31 cellular contexts compared by ENCODE assay signal in genomic region chr11:65017927-65018326, GRCh38. TPM values are rescaled to one million over a fixed set of nuclear protein-coding genes. Genes with fewer than 3 reads are reported as not detected.
"Had no signal": no experiment of that assay in that cellular context is flagged by ENCODE, and none has a peak within 500 bp of the region (broad histone marks: within the 10 kb centered on the region; RNA-seq: fewer than 3 reads in every experiment).

No MANE protein-coding gene starts in this region.

- H3K36me3 ChIP-seq: ovary had no signal

- H3K4me3 Mint-ChIP-seq: mesothelial cell of epicardium; natural killer cell; stimulated activated effector memory CD8-positive, alpha-beta T cell treated with anti-CD3 and anti-CD28 coated beads, Interleukin-12 subunit alpha, Interleukin-12 subunit beta, amount 100 ng/mL, for 72 hours; stimulated activated naive CD8-positive, alpha-beta T cell treated with anti-CD3 and anti-CD28 coated beads, Interleukin-15, Interleukin-2, amounts not matched to agents 100 ng/mL and 50 ng/mL, for 24 hours had no signal

- DNase-seq: islet precursor cell; left ventricle myocardium inferior; mesendoderm; naive B cell; natural killer cell; occipital lobe; ovary; stimulated activated CD4-positive, alpha-beta T cell treated with anti-CD3 and anti-CD28 coated beads, Interleukin-12 subunit alpha, Interleukin-12 subunit beta, amount 100 ng/mL, for 4 hours; stimulated activated CD4-positive, alpha-beta T cell treated with anti-CD3 and anti-CD28 coated beads, Interleukin-15, amount 100 ng/mL, for 24 hours; stimulated activated CD4-positive, alpha-beta T cell treated with anti-CD3 and anti-CD28 coated beads, Interleukin-2, amount 100 ng/mL, for 24 hours; stimulated activated CD4-positive, alpha-beta T cell treated with anti-CD3 and anti-CD28 coated beads, Interleukin-4, amount 100 ng/mL, for 1 hour; stimulated activated naive CD4-positive, alpha-beta T cell; tibial artery; trophoblast cell; upper lobe of right lung had no signal

- H3K27me3 ChIP-seq: heart left ventricle, hepatocyte, neutrophil, ovary, right atrium auricular region, suprapubic skin, tibial artery, upper lobe of right lung had no signal

- H3K4me3 ChIP-seq: heart left ventricle, hepatocyte, left ventricle myocardium inferior, lung, ovary, right atrium auricular region, skin epidermis, suprapubic skin, thoracic aorta, tibial artery, upper lobe of right lung had no signal

- FAIRE-seq: urothelium cell line had no signal

- ATAC-seq: heart left ventricle; natural killer cell; sciatic nerve; stimulated activated effector memory CD8-positive, alpha-beta T cell treated with anti-CD3 and anti-CD28 coated beads, Interleukin-12 subunit alpha, Interleukin-12 subunit beta, amount 100 ng/mL, for 72 hours; upper lobe of right lung had no signal

- H3K4me2 ChIP-seq: hepatocyte had no signal

- H3K9me3 ChIP-seq: heart left ventricle, left ventricle myocardium inferior, neutrophil, ovary, right atrium auricular region, suprapubic skin, thoracic aorta, tibial artery, upper lobe of right lung had no signal

- H3K9me3 Mint-ChIP-seq: mesothelial cell of epicardium; naive B cell; natural killer cell; stimulated activated effector memory CD8-positive, alpha-beta T cell treated with anti-CD3 and anti-CD28 coated beads, Interleukin-12 subunit alpha, Interleukin-12 subunit beta, amount 100 ng/mL, for 72 hours; stimulated activated naive CD8-positive, alpha-beta T cell treated with anti-CD3 and anti-CD28 coated beads, Interleukin-15, Interleukin-2, amounts not matched to agents 100 ng/mL and 50 ng/mL, for 24 hours had no signal

- H3K36me3 Mint-ChIP-seq: naive B cell, natural killer cell had no signal

- H3K27me3 Mint-ChIP-seq: naive B cell; progenitor cell of endocrine pancreas; stimulated activated naive CD8-positive, alpha-beta T cell treated with anti-CD3 and anti-CD28 coated beads, Interleukin-15, Interleukin-2, amounts not matched to agents 100 ng/mL and 50 ng/mL, for 24 hours had no signal

- H3K27ac Mint-ChIP-seq: mesothelial cell of epicardium; naive B cell; natural killer cell; progenitor cell of endocrine pancreas; stimulated activated effector memory CD8-positive, alpha-beta T cell treated with anti-CD3 and anti-CD28 coated beads, Interleukin-12 subunit alpha, Interleukin-12 subunit beta, amount 100 ng/mL, for 72 hours; stimulated activated naive CD8-positive, alpha-beta T cell treated with anti-CD3 and anti-CD28 coated beads, Interleukin-15, Interleukin-2, amounts not matched to agents 100 ng/mL and 50 ng/mL, for 24 hours had no signal

- H3K27ac ChIP-seq: heart left ventricle, hepatocyte, left ventricle myocardium inferior, neutrophil, ovary, right atrium auricular region, suprapubic skin, thoracic aorta, tibial artery, upper lobe of right lung had no signal

- H2AFZ ChIP-seq: hepatocyte had no signal

RNA-seq across cellular contexts. Expression of gene BATF2, which starts 21.2 kb away (rescaled TPM):
- total RNA-seq: mononuclear cell, occipital lobe had no signal
- polyA plus RNA-seq: neural cell had no signal

RNA-seq across cellular contexts. Expression of gene NAALADL1, which starts 40.4 kb away (rescaled TPM):
- polyA plus RNA-seq: hepatocyte, neural cell had no signal
